3 cellular contexts compared by ENCODE assay signal in genomic region chr2:133447303-133447702, GRCh38.
TF ChIP-seq lines count a peak whose summit lies in the region.

No MANE protein-coding gene starts in this region.

TF ChIP-seq in HepG2, 621 proteins besides CTCF, POLR2A, EP300 and RAD21 (continued from another document):
- TF ChIP-seq, protein P1, sequence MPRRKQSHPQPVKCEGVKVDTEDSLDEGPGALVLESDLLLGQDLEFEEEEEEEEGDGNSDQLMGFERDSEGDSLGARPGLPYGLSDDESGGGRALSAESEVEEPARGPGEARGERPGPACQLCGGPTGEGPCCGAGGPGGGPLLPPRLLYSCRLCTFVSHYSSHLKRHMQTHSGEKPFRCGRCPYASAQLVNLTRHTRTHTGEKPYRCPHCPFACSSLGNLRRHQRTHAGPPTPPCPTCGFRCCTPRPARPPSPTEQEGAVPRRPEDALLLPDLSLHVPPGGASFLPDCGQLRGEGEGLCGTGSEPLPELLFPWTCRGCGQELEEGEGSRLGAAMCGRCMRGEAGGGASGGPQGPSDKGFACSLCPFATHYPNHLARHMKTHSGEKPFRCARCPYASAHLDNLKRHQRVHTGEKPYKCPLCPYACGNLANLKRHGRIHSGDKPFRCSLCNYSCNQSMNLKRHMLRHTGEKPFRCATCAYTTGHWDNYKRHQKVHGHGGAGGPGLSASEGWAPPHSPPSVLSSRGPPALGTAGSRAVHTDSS (CRISPR knock-in tag; conservative IDR thresholded peaks at IDR 0.05) = no peak
- TF ChIP-seq HNRNPK (IDR thresholded peaks at IDR 0.05; ENCODE audit: low read depth, low read length, poor library complexity, severe bottlenecking) (peak; percentile 89), PCBP1 (IDR thresholded peaks at IDR 0.05; ENCODE audit: borderline replicate concordance, low read depth, low read length) (0 out of 2 replicates have a peak, but pooled peaks have one; percentile 24)
TF ChIP-seq in HepG2: peak in this region for 3.

TF ChIP-seq in HEK293, 187 proteins besides CTCF, POLR2A, EP300 and RAD21 (continued from another document):
- TF ChIP-seq PRDM1 (tag by site-specific recombination; IDR thresholded peaks at IDR 0.05) = peak; percentile 99
- no peak for TF ChIP-seq ZNF555 (tag by site-specific recombination; conservative IDR thresholded peaks at IDR 0.05)
- TF ChIP-seq, protein P2, sequence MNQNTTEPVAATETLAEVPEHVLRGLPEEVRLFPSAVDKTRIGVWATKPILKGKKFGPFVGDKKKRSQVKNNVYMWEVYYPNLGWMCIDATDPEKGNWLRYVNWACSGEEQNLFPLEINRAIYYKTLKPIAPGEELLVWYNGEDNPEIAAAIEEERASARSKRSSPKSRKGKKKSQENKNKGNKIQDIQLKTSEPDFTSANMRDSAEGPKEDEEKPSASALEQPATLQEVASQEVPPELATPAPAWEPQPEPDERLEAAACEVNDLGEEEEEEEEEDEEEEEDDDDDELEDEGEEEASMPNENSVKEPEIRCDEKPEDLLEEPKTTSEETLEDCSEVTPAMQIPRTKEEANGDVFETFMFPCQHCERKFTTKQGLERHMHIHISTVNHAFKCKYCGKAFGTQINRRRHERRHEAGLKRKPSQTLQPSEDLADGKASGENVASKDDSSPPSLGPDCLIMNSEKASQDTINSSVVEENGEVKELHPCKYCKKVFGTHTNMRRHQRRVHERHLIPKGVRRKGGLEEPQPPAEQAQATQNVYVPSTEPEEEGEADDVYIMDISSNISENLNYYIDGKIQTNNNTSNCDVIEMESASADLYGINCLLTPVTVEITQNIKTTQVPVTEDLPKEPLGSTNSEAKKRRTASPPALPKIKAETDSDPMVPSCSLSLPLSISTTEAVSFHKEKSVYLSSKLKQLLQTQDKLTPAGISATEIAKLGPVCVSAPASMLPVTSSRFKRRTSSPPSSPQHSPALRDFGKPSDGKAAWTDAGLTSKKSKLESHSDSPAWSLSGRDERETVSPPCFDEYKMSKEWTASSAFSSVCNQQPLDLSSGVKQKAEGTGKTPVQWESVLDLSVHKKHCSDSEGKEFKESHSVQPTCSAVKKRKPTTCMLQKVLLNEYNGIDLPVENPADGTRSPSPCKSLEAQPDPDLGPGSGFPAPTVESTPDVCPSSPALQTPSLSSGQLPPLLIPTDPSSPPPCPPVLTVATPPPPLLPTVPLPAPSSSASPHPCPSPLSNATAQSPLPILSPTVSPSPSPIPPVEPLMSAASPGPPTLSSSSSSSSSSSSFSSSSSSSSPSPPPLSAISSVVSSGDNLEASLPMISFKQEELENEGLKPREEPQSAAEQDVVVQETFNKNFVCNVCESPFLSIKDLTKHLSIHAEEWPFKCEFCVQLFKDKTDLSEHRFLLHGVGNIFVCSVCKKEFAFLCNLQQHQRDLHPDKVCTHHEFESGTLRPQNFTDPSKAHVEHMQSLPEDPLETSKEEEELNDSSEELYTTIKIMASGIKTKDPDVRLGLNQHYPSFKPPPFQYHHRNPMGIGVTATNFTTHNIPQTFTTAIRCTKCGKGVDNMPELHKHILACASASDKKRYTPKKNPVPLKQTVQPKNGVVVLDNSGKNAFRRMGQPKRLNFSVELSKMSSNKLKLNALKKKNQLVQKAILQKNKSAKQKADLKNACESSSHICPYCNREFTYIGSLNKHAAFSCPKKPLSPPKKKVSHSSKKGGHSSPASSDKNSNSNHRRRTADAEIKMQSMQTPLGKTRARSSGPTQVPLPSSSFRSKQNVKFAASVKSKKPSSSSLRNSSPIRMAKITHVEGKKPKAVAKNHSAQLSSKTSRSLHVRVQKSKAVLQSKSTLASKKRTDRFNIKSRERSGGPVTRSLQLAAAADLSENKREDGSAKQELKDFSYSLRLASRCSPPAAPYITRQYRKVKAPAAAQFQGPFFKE (tag by site-specific recombination; IDR thresholded peaks at IDR 0.05; ENCODE audit: borderline replicate concordance) = no peak
- TF ChIP-seq ZNF670 (tag by site-specific recombination; IDR thresholded peaks at IDR 0.05; ENCODE audit: low read depth) = no peak
- TF ChIP-seq SP3 (tag by site-specific recombination; IDR thresholded peaks at IDR 0.05) = no peak

TF ChIP-seq in WTC11, 78 proteins besides CTCF, POLR2A, EP300 and RAD21 (continued from another document):
- peak; percentile 23; the same call in 1 of the 2 replicates for TF ChIP-seq ZNF512 (CRISPR knock-in tag; IDR thresholded peaks at IDR 0.05; ENCODE audit: borderline replicate concordance)
